Comparison of ENCODE assay signal across 7 cellular contexts in the genomic region with DNA sequence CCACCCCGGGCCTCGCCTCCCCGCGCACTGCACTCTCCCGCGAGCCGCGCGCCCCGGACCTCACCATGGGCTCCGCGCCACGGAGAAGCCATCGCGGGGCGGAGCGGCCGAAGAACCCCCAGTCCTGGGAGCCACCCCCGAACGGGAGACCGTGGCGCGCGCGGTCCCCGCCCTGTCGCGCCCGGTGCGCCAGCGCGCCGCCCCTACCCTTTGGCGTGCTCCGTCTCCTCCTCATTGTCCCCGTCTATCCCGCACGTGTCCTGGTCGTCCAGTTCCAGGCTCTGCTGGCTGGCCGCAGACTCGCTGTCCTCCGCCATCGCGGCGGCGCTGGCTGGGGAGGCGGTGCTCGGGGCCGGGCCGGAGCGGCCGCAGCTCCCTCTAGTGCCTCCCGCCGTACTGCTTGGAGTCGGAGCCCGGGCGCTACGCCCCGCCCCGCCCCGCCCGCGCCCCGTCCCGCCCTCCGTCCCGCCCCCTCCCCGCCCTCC.
A peak's percentile ranks its signal among the peaks of the same experiment; 100 is the strongest.
DNase-seq lines count a peak whose midpoint lies in the region; ATAC-seq and TF ChIP-seq lines count a peak whose summit lies in the region.

A gene (minus strand): TSS at position 398 of the 485 bp plus-strand sequence. CDS start 81 bp downstream, at position 317.

- peak within 1 kb of the TSS; percentile 73 for H3K4me3 ChIP-seq in retinal pigment epithelial cell (ENCODE audit: low read length)

- peak; percentile 75 for DNase-seq in GM03348 (ENCODE audit: low spot score)
- peak; percentile 58 for DNase-seq in NCI-H748 treated with DMSO at 0.1 percent for 48 hours (lab: John Stamatoyannopoulos, UW)
- peak; percentile 84 for DNase-seq in amniotic stem cell (lab: John Stamatoyannopoulos, UW)
- peak in 28 of 51 donors; percentile 20 to 97 (median 89) for DNase-seq in hypothalamus (lab: John Stamatoyannopoulos, UW)
- no peak for DNase-seq in retinal pigment epithelial cell (ENCODE audit: low read depth)

- peak; percentile 42 for TF ChIP-seq CTCF in retinal pigment epithelial cell (conservative IDR thresholded peaks at IDR 0.05; ENCODE audit: low read depth, low read length)

- ATAC-seq in GM19397 (IDR thresholded peaks at IDR 0.05; ENCODE audit: unreplicated experiment) (peak; percentile 89), HG03457 (IDR thresholded peaks at IDR 0.05; ENCODE audit: unreplicated experiment) (peak; percentile 72)
